In genomic region chr12:56571131-56571530, GRCh38 we compare ENCODE assay signal across 19 cellular contexts. TPM values are rescaled to one million over a fixed set of nuclear protein-coding genes. Genes with fewer than 3 reads are reported as not detected.
DNase-seq lines count a peak whose midpoint lies in the region; ATAC-seq and TF ChIP-seq lines count a peak whose summit lies in the region.
"Had no signal": no experiment of that assay in that cellular context is flagged by ENCODE, and none has a peak within 500 bp of the region (broad histone marks: within the 10 kb centered on the region; RNA-seq: fewer than 3 reads in every experiment).

No MANE protein-coding gene starts in this region.

- H3T11ph ChIP-seq in H9 (ENCODE audit: low read length), result no peak overlapping the region

- peak; percentile 50 for ATAC-seq in left lung
- ATAC-seq in HG03280 (IDR thresholded peaks at IDR 0.05; ENCODE audit: unreplicated experiment), result no peak
- ATAC-seq: gastrocnemius medialis; stimulated activated naive CD8-positive, alpha-beta T cell treated with anti-CD3 and anti-CD28 coated beads, Interleukin-15, Interleukin-2, amounts not matched to agents 100 U/mL and 50 U/mL, for 24 hours had no signal

- no peak overlapping the region for H3K4me2 ChIP-seq in H9 (ENCODE audit: insufficient read depth, insufficient read length, low read length)
- no peak overlapping the region for H3K4me2 ChIP-seq in smooth muscle cell
- H3K4me2 ChIP-seq: SK-N-SH had no signal

- H2BK20ac ChIP-seq in H9 (ENCODE audit: low read depth, low read length, poor library complexity, severe bottlenecking), result no peak overlapping the region

- no peak overlapping the region for H3K18ac ChIP-seq in H9 (ENCODE audit: insufficient read length, low read depth, low read length)

- H3K4me1 ChIP-seq in H9 (ENCODE audit: insufficient read depth, low read length) (no peaks in the 10 kb centered on the region), adipocyte (ENCODE audit: control insufficient read depth, insufficient read depth, low read length) (peaks cover 42% of the 10 kb centered on the region), left lung (peaks cover 27 to 71% of the 10 kb centered on the region in 2 donors), smooth muscle cell (ENCODE audit: low read depth) (peaks cover 8% of the 10 kb centered on the region)

- H3K23me2 ChIP-seq in H9 (ENCODE audit: insufficient read length, low read depth, low read length, poor library complexity, severe bottlenecking), result no peaks in the 10 kb centered on the region

- H3K36me3 ChIP-seq in adipocyte (ENCODE audit: control insufficient read depth, insufficient read depth, low read length, severe bottlenecking), result peaks cover 13% of the 10 kb centered on the region
- H3K36me3 ChIP-seq in left lung, result peaks cover 0 to 22% of the 10 kb centered on the region in 2 donors
- no peaks in the 10 kb centered on the region for H3K36me3 ChIP-seq in smooth muscle cell (ENCODE audit: low read depth)
- H3K36me3 ChIP-seq: gastrocnemius medialis had no signal

- H3K9me3 ChIP-seq in H9 (ENCODE audit: control insufficient read depth, low read depth, low read length) (no peaks in the 10 kb centered on the region), adipocyte (ENCODE audit: control insufficient read depth, low read length) (no peaks in the 10 kb centered on the region), left lung (no peaks in the 10 kb centered on the region), smooth muscle cell (replicated peaks; ENCODE audit: low read depth) (no peaks in the 10 kb centered on the region)
- H3K9me3 ChIP-seq: gastrocnemius medialis, SK-N-SH had no signal

- in situ Hi-C loops in ACHN (cut with HindIII; ENCODE audit: low pct_ligation_motif_present, low pct_unique_long_range_greater_than_20kb, low sequenced_read_pairs), result loop anchor here (5.0 kb wide), 1 partner anchor 49 kb away; the partner anchor contains the start of gene RBMS2

- no peaks in the 10 kb centered on the region for H3K27me3 Mint-ChIP-seq in H9 (ENCODE audit: low read depth)
- H3K27me3 Mint-ChIP-seq: activated CD4-positive, alpha-beta T cell treated with anti-CD3 and anti-CD28 coated beads, Interleukin-2, amount 10 ng/mL, durations not matched to agents 7 days and 5 days; activated naive CD8-positive, alpha-beta T cell; central memory CD8-positive, alpha-beta T cell had no signal

- no peaks in the 10 kb centered on the region for H3F3A ChIP-seq in smooth muscle cell (ENCODE audit: low read depth)

- no peak overlapping the region for H4K8ac ChIP-seq in H9 (replicated peaks; ENCODE audit: insufficient read length, low read depth, low read length)

- TF ChIP-seq CTCF in H9 (conservative IDR thresholded peaks at IDR 0.05) (no peak), left lung (IDR thresholded peaks at IDR 0.05) (no peak), smooth muscle cell (IDR thresholded peaks at IDR 0.05; ENCODE audit: borderline replicate concordance, insufficient read depth, poor library complexity, severe bottlenecking) (no peak)

- DNase-seq in H9 (no peak), adipocyte (ENCODE audit: low read depth) (no peak), left lung (no peak), smooth muscle cell (lab: John Stamatoyannopoulos, UW; ENCODE audit: unreplicated experiment) (no peak), RKO (ENCODE audit: low spot score) (no peak), ACHN (no peak)
- DNase-seq in NK-92 treated with Interleukin-12 subunit alpha and Interleukin-12 subunit beta, amount 100 ng/mL, for 24 hours (lab: John Stamatoyannopoulos, UW), result no peak
- DNase-seq: activated CD4-positive, alpha-beta T cell treated with anti-CD3 and anti-CD28 coated beads, Interleukin-2, amount 10 ng/mL, durations not matched to agents 7 days and 5 days; activated T-cell treated with anti-CD3 and anti-CD28 coated beads for 4 hours; gastrocnemius medialis; GF-D8; KBM-7; NCI-H1417; occipital lobe; SK-N-SH; stimulated activated naive CD8-positive, alpha-beta T cell treated with anti-CD3 and anti-CD28 coated beads, Interleukin-15, Interleukin-2, amounts not matched to agents 100 U/mL and 50 U/mL, for 24 hours had no signal

- no peak overlapping the region for H2BK12ac ChIP-seq in H9 (ENCODE audit: insufficient read length, low read depth, low read length)

- H3K56ac ChIP-seq in H9 (ENCODE audit: insufficient read length, low read depth, low read length), result no peak overlapping the region

- no peak overlapping the region for H2BK15ac ChIP-seq in H9 (ENCODE audit: low read depth, low read length)

- no peak overlapping the region for H2AK5ac ChIP-seq in H9 (ENCODE audit: insufficient read length, low read length)

- H4K20me1 ChIP-seq in H9 (ENCODE audit: control insufficient read depth, insufficient read depth, insufficient read length), result no peaks in the 10 kb centered on the region
- H4K20me1 ChIP-seq in smooth muscle cell (ENCODE audit: low read depth), result no peaks in the 10 kb centered on the region

- no peaks in the 10 kb centered on the region for H3K27me3 ChIP-seq in H9 (ENCODE audit: insufficient read depth, low read length)
- H3K27me3 ChIP-seq in adipocyte (replicated peaks; ENCODE audit: control insufficient read depth, insufficient read depth, low read length), result no peaks in the 10 kb centered on the region
- no peaks in the 10 kb centered on the region for H3K27me3 ChIP-seq in left lung
- no peaks in the 10 kb centered on the region for H3K27me3 ChIP-seq in smooth muscle cell (ENCODE audit: low read depth)
- H3K27me3 ChIP-seq: gastrocnemius medialis had no signal

- H3K4ac ChIP-seq in H9 (ENCODE audit: low read depth, low read length), result no peak overlapping the region

- H3K27ac Mint-ChIP-seq in H9, result peak overlapping the region in 2 of 3 experiments; percentile 17 to 76; a peak in 2 of 7 replicates
- H3K27ac Mint-ChIP-seq: activated CD4-positive, alpha-beta T cell treated with anti-CD3 and anti-CD28 coated beads, Interleukin-2, amount 10 ng/mL, durations not matched to agents 7 days and 5 days; activated naive CD8-positive, alpha-beta T cell had no signal

- H3K9ac ChIP-seq in H9 (ENCODE audit: extremely low read depth, insufficient read length, low read length) (no peak overlapping the region), adipocyte (ENCODE audit: low read length) (peak overlapping the region; percentile 68), smooth muscle cell (ENCODE audit: low read depth) (peak overlapping the region; percentile 24)
- H3K9ac ChIP-seq: SK-N-SH had no signal

- no peak overlapping the region for H3K14ac ChIP-seq in H9 (ENCODE audit: insufficient read depth, low read length)

- no peaks in the 10 kb centered on the region for H3K79me1 ChIP-seq in H9 (ENCODE audit: insufficient read depth, low read depth, low read length, poor library complexity, severe bottlenecking)

- no peak overlapping the region for H4K91ac ChIP-seq in H9 (ENCODE audit: insufficient read length, low read depth, low read length)

- intact Hi-C loops in left lung (cut with DNase I), result no loop called here

- H3K4me3 ChIP-seq in adipocyte (ENCODE audit: low read length) (no peak overlapping the region), left lung (no peak overlapping the region), smooth muscle cell (no peak overlapping the region)
- H3K4me3 ChIP-seq: gastrocnemius medialis had no signal

- H3K9me3 Mint-ChIP-seq in H9, result no peaks in the 10 kb centered on the region
- H3K9me3 Mint-ChIP-seq: activated CD4-positive, alpha-beta T cell treated with anti-CD3 and anti-CD28 coated beads, Interleukin-2, amount 10 ng/mL, durations not matched to agents 7 days and 5 days; central memory CD8-positive, alpha-beta T cell had no signal

- peaks cover 0 to 8% (median 0%) of the 10 kb centered on the region in 3 experiments; a peak in 2 of 7 replicates for H3K36me3 Mint-ChIP-seq in H9 (ENCODE audit: insufficient read depth in 1 of 3, low read depth in 3 of 3)
- H3K36me3 Mint-ChIP-seq: activated naive CD8-positive, alpha-beta T cell had no signal

- no CpG with 5 or more reads among the region's 4 CpGs for WGBS in H9 (ENCODE audit: extremely low coverage, insufficient read length, low lambda C conversion rate)
- 33% methylated on average over 4 of the region's 4 CpGs for WGBS in smooth muscle cell (ENCODE audit: low lambda C conversion rate)

- H3K23ac ChIP-seq in H9 (ENCODE audit: insufficient read length, low read depth, low read length), result no peak overlapping the region

- H2BK120ac ChIP-seq in H9 (ENCODE audit: low read depth, low read length, poor library complexity, severe bottlenecking), result no peak overlapping the region

- no peaks in the 10 kb centered on the region for H3K79me2 ChIP-seq in H9 (ENCODE audit: insufficient read depth, low read length)
- no peaks in the 10 kb centered on the region for H3K79me2 ChIP-seq in smooth muscle cell (ENCODE audit: low read depth)

- H3K4me1 Mint-ChIP-seq in H9, result peaks cover 0 to 8% of the 10 kb centered on the region in 2 experiments; a peak in 2 of 4 replicates

- H3K4me3 Mint-ChIP-seq in H9, result no peak overlapping the region
- H3K4me3 Mint-ChIP-seq: activated CD4-positive, alpha-beta T cell treated with anti-CD3 and anti-CD28 coated beads, Interleukin-2, amount 10 ng/mL, durations not matched to agents 7 days and 5 days; activated naive CD8-positive, alpha-beta T cell; central memory CD8-positive, alpha-beta T cell had no signal

- H2AFZ ChIP-seq in H9 (ENCODE audit: low read length) (no peak overlapping the region), smooth muscle cell (ENCODE audit: low read depth) (no peak overlapping the region)

- H2BK5ac ChIP-seq in H9 (ENCODE audit: insufficient read length, low read length), result no peak overlapping the region

- no peak overlapping the region for H4K5ac ChIP-seq in H9 (ENCODE audit: insufficient read length, low read depth, low read length)

- H3K27ac ChIP-seq in H9 (ENCODE audit: insufficient read length, low read depth, low read length) (no peak overlapping the region), left lung (peak overlapping the region; percentile 83 to 92), smooth muscle cell (ENCODE audit: low read depth) (peak overlapping the region; percentile 57)

RNA-seq across cellular contexts. Expression of gene RBMS2, which starts 49.5 kb away (rescaled TPM):
- 9.5 TPM in 2 replicates for total RNA-seq in H9 (2021)
- total RNA-seq in left lung, result 100 to 1,000 TPM in 1 of 2 donors, 10 to 100 TPM in 1; 81.2 to 113 TPM
- 20.6 and 24.7 TPM in 2 replicates for total RNA-seq in smooth muscle cell
- 14.5 and 16.8 TPM in 2 replicates for polyA plus RNA-seq in smooth muscle cell

RNA-seq across cellular contexts. Expression of gene BAZ2A, which starts 59.0 kb away (rescaled TPM):
- total RNA-seq in H9 (2021), result 94.1 and 108 TPM in 2 replicates
- 10 to 100 TPM; 91.0 to 96.0 TPM for total RNA-seq in left lung
- total RNA-seq in smooth muscle cell, result 33.4 and 34.1 TPM in 2 replicates
- 26.2 and 38.3 TPM in 2 replicates for polyA plus RNA-seq in smooth muscle cell
